Comparison of ENCODE assay signal across 8 cellular contexts in genomic region chr11:10413268-10413667, GRCh38. TPM values are rescaled to one million over a fixed set of nuclear protein-coding genes. Genes with fewer than 3 reads are reported as not detected.
DNase-seq lines count a peak whose midpoint lies in the region; ATAC-seq, FAIRE-seq and TF ChIP-seq lines count a peak whose summit lies in the region.

No MANE protein-coding gene starts in this region.

- peak overlapping the region; percentile 52 to 88 for H3K27ac Mint-ChIP-seq in effector memory CD8-positive, alpha-beta T cell

- H3K4me1 Mint-ChIP-seq in effector memory CD8-positive, alpha-beta T cell (ENCODE audit: low read depth in 2 of 2): peaks cover 34 to 36% of the 10 kb centered on the region in 2 donors

- no peak overlapping the region for H3K4me3 ChIP-seq in suprapubic skin

- H3K36me3 ChIP-seq in suprapubic skin: no peaks in the 10 kb centered on the region

- no peaks in the 10 kb centered on the region for H3K9me3 Mint-ChIP-seq in effector memory CD8-positive, alpha-beta T cell

- no peak for TF ChIP-seq CTCF in suprapubic skin (IDR thresholded peaks at IDR 0.05)

- intact Hi-C loops in sciatic nerve (cut with DNase I): loop anchor here (5.0 kb wide), 1 partner anchor 324 kb away; no protein-coding TSS in a partner anchor

- H3K9me3 ChIP-seq in suprapubic skin: no peaks in the 10 kb centered on the region

- H3K27me3 ChIP-seq in suprapubic skin: no peaks in the 10 kb centered on the region

- H3K27ac ChIP-seq in suprapubic skin: no peak overlapping the region

- DNase-seq in NCI-H2107 treated with DMSO at 0.1 percent for 48 hours (lab: John Stamatoyannopoulos, UW; ENCODE audit: unreplicated experiment): peak; percentile 73
- DNase-seq in NCI-H2107 (lab: John Stamatoyannopoulos, UW): no peak
- DNase-seq in HTR-8/SVneo (ENCODE audit: insufficient read length, low spot score): no peak
- peak; percentile 9 for DNase-seq in T-helper 22 cell (ENCODE audit: low read depth)
- DNase-seq in effector memory CD8-positive, alpha-beta T cell: peak; percentile 14 to 39 (median 30)
- DNase-seq in sciatic nerve (ENCODE audit: low spot score): no peak
- no peak for DNase-seq in D341Med (ENCODE audit: low spot score)
- no peak for DNase-seq in suprapubic skin (ENCODE audit: low spot score in 2 of 2)

- peaks cover 42% of the 10 kb centered on the region for H3K4me1 ChIP-seq in suprapubic skin

- WGBS in suprapubic skin: 71% methylated on average over 6 of the region's 6 CpGs

- TF ChIP-seq POLR2A in suprapubic skin (IDR thresholded peaks at IDR 0.05): no peak

- no peak for TF ChIP-seq EP300 in suprapubic skin (IDR thresholded peaks at IDR 0.05)

- ATAC-seq in effector memory CD8-positive, alpha-beta T cell (replicated peaks): peak; percentile 73
- ATAC-seq in sciatic nerve: peak; percentile 51

- no peaks in the 10 kb centered on the region for H3K27me3 Mint-ChIP-seq in effector memory CD8-positive, alpha-beta T cell

- H3K4me3 Mint-ChIP-seq in effector memory CD8-positive, alpha-beta T cell: no peak overlapping the region

- FAIRE-seq in HTR-8/SVneo (lab: Jason Lieb, UNC): peak; percentile 31

- no peaks in the 10 kb centered on the region for H3K36me3 Mint-ChIP-seq in effector memory CD8-positive, alpha-beta T cell (ENCODE audit: insufficient read depth)

RNA-seq across cellular contexts. Expression of gene AMPD3, which starts 41.8 kb away (rescaled TPM):
- total RNA-seq in sciatic nerve (9.1 TPM), suprapubic skin (10 to 100 TPM; 23.5 to 51.7 (median 27.4) TPM)

Comparison
In these comparisons a context has a peak if more than half of its experiments do, and no peak if none do; other contexts are left out.
1. DNase-seq: peak in NCI-H2107 treated with DMSO at 0.1 percent for 48 hours (single experiment), T-helper 22 cell (single experiment) and effector memory CD8-positive, alpha-beta T cell (3 of 3); none in NCI-H2107 (single experiment), HTR-8/SVneo (single experiment), sciatic nerve (single experiment), D341Med (single experiment) and suprapubic skin (0 of 2).